In the genomic region with DNA sequence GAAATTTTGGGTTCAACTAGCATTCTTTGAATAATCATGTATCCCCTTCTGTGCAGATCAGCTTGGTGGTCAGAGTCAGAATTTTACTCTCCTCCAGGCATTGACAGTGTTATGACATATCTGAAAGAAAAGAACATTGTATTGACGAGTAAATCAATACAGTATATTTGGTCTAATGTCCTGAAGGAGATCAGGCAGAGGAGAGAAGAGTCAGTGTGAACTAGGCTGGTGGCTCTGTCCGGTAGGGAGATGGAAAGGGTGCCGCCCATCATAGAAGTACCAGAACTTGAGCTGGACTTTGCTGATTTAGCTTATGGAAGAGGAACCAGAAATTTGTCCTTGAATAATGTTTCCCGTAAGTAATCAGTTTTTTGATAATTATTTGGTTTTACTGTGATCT, we compare ENCODE assay signal across 9 cellular contexts. TPM values are rescaled to one million over a fixed set of nuclear protein-coding genes. Genes with fewer than 3 reads are reported as not detected.
DNase-seq lines count a peak whose midpoint lies in the region; ATAC-seq, FAIRE-seq and TF ChIP-seq lines count a peak whose summit lies in the region.
"Had no signal": no experiment of that assay in that cellular context is flagged by ENCODE, and none has a peak within 500 bp of the region (broad histone marks: within the 10 kb centered on the region; RNA-seq: fewer than 3 reads in every experiment).

A gene (plus strand): TSS at position 301 of the 400 bp plus-strand sequence. CDS start 555 bp downstream, outside the sequence.

- H3K9ac ChIP-seq in mesenchymal stem cell (ENCODE audit: low read length), result peak within 1 kb of the TSS; percentile 72

- peak within 1 kb of the TSS in 1 of 2 experiments; percentile 15 for H3K14ac ChIP-seq in mesenchymal stem cell (ENCODE audit: low read length in 2 of 2)

- H4K8ac ChIP-seq in mesenchymal stem cell (ENCODE audit: low read length), result peak within 1 kb of the TSS; percentile 30

- DNase-seq in activated naive CD4-positive, alpha-beta T cell treated with anti-CD3 and anti-CD28 coated beads, Interleukin-2, amount 10 ng/mL, durations not matched to agents 7 days and 5 days, result no peak
- no peak for DNase-seq in activated naive CD4-positive, alpha-beta T cell treated with anti-CD3 and anti-CD28 coated beads, Interleukin-2, amount 50 U/mL, for 16 hours
- DNase-seq in bronchial epithelial cell (ENCODE audit: low read depth), result no peak
- DNase-seq in mesenchymal stem cell, result no peak
- no peak for DNase-seq in tibial artery
- DNase-seq in activated effector memory CD4-positive, alpha-beta T cell treated with anti-CD3 and anti-CD28 coated beads, Interleukin-2, amount 50 U/mL, for 16 hours, result no peak
- no peak for DNase-seq in stimulated activated naive CD4-positive, alpha-beta T cell (lab: John Stamatoyannopoulos, UW)
- DNase-seq: NCI-H1436 treated with DMSO at 0.1 percent for 48 hours had no signal

- H3K9me3 Mint-ChIP-seq in activated naive CD4-positive, alpha-beta T cell treated with anti-CD3 and anti-CD28 coated beads, Interleukin-2, amount 10 ng/mL, durations not matched to agents 7 days and 5 days, result no peaks in the 10 kb centered on the region

- H3K4me3 Mint-ChIP-seq in activated naive CD4-positive, alpha-beta T cell treated with anti-CD3 and anti-CD28 coated beads, Interleukin-2, amount 10 ng/mL, durations not matched to agents 7 days and 5 days, result peak within 1 kb of the TSS; percentile 57

- H3K4ac ChIP-seq in mesenchymal stem cell (ENCODE audit: low read depth in 1 of 2, low read length in 2 of 2), result peak within 1 kb of the TSS in 1 of 2 experiments; percentile 17

- no peaks in the 10 kb centered on the region for H3K36me3 ChIP-seq in bronchial epithelial cell (ENCODE audit: control insufficient read depth, insufficient read depth, low read length)
- no peaks in the 10 kb centered on the region for H3K36me3 ChIP-seq in mesenchymal stem cell (ENCODE audit: control insufficient read depth in 1 of 2, insufficient read depth in 2 of 2, low read depth in 1 of 2, low read length in 2 of 2)
- no peaks in the 10 kb centered on the region for H3K36me3 ChIP-seq in tibial artery

- TF ChIP-seq CTCF in bronchial epithelial cell (IDR thresholded peaks at IDR 0.05; ENCODE audit: insufficient read depth, low read length, severe bottlenecking), result no peak
- no peak for TF ChIP-seq CTCF in tibial artery (IDR thresholded peaks at IDR 0.05)

- peak within 1 kb of the TSS; percentile 59 for H3K27ac Mint-ChIP-seq in activated naive CD4-positive, alpha-beta T cell treated with anti-CD3 and anti-CD28 coated beads, Interleukin-2, amount 10 ng/mL, durations not matched to agents 7 days and 5 days

- peaks cover 49% of the 10 kb centered on the region for H3K27me3 Mint-ChIP-seq in activated naive CD4-positive, alpha-beta T cell treated with anti-CD3 and anti-CD28 coated beads, Interleukin-2, amount 10 ng/mL, durations not matched to agents 7 days and 5 days

- H2BK15ac ChIP-seq in mesenchymal stem cell (ENCODE audit: low read depth, poor library complexity, severe bottlenecking), result no peak within 1 kb of the TSS

- peak within 1 kb of the TSS; percentile 30 for H2AFZ ChIP-seq in mesenchymal stem cell (ENCODE audit: low read depth, low read length)

- H3K27ac ChIP-seq in mesenchymal stem cell (ENCODE audit: low read length, poor library complexity, severe bottlenecking) (no peak within 1 kb of the TSS), tibial artery (no peak within 1 kb of the TSS)

- peak within 1 kb of the TSS; percentile 15 for H3K4me3 ChIP-seq in bronchial epithelial cell (ENCODE audit: low read depth, low read length)
- peak within 1 kb of the TSS; percentile 58 to 77 for H3K4me3 ChIP-seq in mesenchymal stem cell (ENCODE audit: insufficient read depth in 1 of 2, low read depth in 1 of 2, low read length in 2 of 2)
- H3K4me3 ChIP-seq in tibial artery, result peak within 1 kb of the TSS; percentile 40 to 55

- H2BK5ac ChIP-seq in mesenchymal stem cell (ENCODE audit: low read depth, low read length, poor library complexity, severe bottlenecking), result no peak within 1 kb of the TSS

- 87% methylated on average over 4 of the region's 4 CpGs for WGBS in mesenchymal stem cell

- intact Hi-C loops in tibial artery (cut with DNase I; ENCODE audit: low total_unique reads), result no loop called here

- H3K23ac ChIP-seq in mesenchymal stem cell (ENCODE audit: low read length in 2 of 2), result no peak within 1 kb of the TSS

- H3K9me3 ChIP-seq in mesenchymal stem cell (ENCODE audit: control insufficient read depth, low read length), result no peaks in the 10 kb centered on the region
- no peaks in the 10 kb centered on the region for H3K9me3 ChIP-seq in tibial artery

- peaks cover 3% of the 10 kb centered on the region for H3K36me3 Mint-ChIP-seq in activated naive CD4-positive, alpha-beta T cell treated with anti-CD3 and anti-CD28 coated beads, Interleukin-2, amount 10 ng/mL, durations not matched to agents 7 days and 5 days

- H3K4me2 ChIP-seq in mesenchymal stem cell (ENCODE audit: low read length, poor library complexity, severe bottlenecking), result peak within 1 kb of the TSS; percentile 79

- ATAC-seq in HG02678 (IDR thresholded peaks at IDR 0.05; ENCODE audit: unreplicated experiment), result no peak

- peak within 1 kb of the TSS; percentile 70 to 73 for H3K18ac ChIP-seq in mesenchymal stem cell (ENCODE audit: low read depth in 1 of 2, low read length in 2 of 2)

- no peak for FAIRE-seq in bronchial epithelial cell (lab: Jason Lieb, UNC)

- H3K4me1 ChIP-seq in mesenchymal stem cell (ENCODE audit: control insufficient read depth, insufficient read depth, low read depth, low read length) (peaks cover 8% of the 10 kb centered on the region), tibial artery (peaks cover 0 to 10% (median 8%) of the 10 kb centered on the region in 4 donors)

- peaks cover 2% of the 10 kb centered on the region for H3K27me3 ChIP-seq in bronchial epithelial cell (ENCODE audit: control insufficient read depth, insufficient read depth, low read length)
- H3K27me3 ChIP-seq in mesenchymal stem cell (ENCODE audit: control insufficient read depth in 1 of 2, insufficient read depth in 1 of 2, low read length in 2 of 2), result no peaks in the 10 kb centered on the region
- peaks cover 0 to 12% of the 10 kb centered on the region in 2 donors for H3K27me3 ChIP-seq in tibial artery

- H3K4me1 Mint-ChIP-seq in activated naive CD4-positive, alpha-beta T cell treated with anti-CD3 and anti-CD28 coated beads, Interleukin-2, amount 10 ng/mL, durations not matched to agents 7 days and 5 days, result peaks cover 67% of the 10 kb centered on the region

- peak within 1 kb of the TSS in 1 of 2 experiments; percentile 17 for H2BK12ac ChIP-seq in mesenchymal stem cell (ENCODE audit: low read length in 2 of 2)

- CTCF ChIA-PET in activated naive CD4-positive, alpha-beta T cell treated with anti-CD3 and anti-CD28 coated beads, Interleukin-2, amount 10 ng/mL, durations not matched to agents 7 days and 5 days (lab: Charles Lee), result no interaction called here

- H2BK120ac ChIP-seq in mesenchymal stem cell (ENCODE audit: low read depth, low read length), result no peak within 1 kb of the TSS

- no peaks in the 10 kb centered on the region for H3K79me1 ChIP-seq in mesenchymal stem cell (replicated peaks; ENCODE audit: low read length, poor library complexity, severe bottlenecking)

- H2AK5ac ChIP-seq in mesenchymal stem cell (ENCODE audit: low read length, severe bottlenecking), result no peak within 1 kb of the TSS

- H4K91ac ChIP-seq in mesenchymal stem cell (ENCODE audit: low read length), result peak within 1 kb of the TSS; percentile 6

RNA-seq across cellular contexts. Expression of the gene that starts here (rescaled TPM):
- 0.64 and 0.79 TPM in 2 replicates for total RNA-seq in bronchial epithelial cell
- polyA plus RNA-seq in mesenchymal stem cell (2013, experiment 1 of 2), result 1.9 TPM
- 1.3 TPM for polyA plus RNA-seq in mesenchymal stem cell (2013, experiment 2 of 2)

Comparison
In these comparisons a context has a peak if more than half of its experiments do, and no peak if none do; other contexts are left out.
1. H3K4me3 ChIP-seq: peak in every context shown above with its lines; median percentile 68 in mesenchymal stem cell; 48 in tibial artery; 15 in bronchial epithelial cell.